Comparison of ENCODE assay signal across 1 cellular context in the genomic region with DNA sequence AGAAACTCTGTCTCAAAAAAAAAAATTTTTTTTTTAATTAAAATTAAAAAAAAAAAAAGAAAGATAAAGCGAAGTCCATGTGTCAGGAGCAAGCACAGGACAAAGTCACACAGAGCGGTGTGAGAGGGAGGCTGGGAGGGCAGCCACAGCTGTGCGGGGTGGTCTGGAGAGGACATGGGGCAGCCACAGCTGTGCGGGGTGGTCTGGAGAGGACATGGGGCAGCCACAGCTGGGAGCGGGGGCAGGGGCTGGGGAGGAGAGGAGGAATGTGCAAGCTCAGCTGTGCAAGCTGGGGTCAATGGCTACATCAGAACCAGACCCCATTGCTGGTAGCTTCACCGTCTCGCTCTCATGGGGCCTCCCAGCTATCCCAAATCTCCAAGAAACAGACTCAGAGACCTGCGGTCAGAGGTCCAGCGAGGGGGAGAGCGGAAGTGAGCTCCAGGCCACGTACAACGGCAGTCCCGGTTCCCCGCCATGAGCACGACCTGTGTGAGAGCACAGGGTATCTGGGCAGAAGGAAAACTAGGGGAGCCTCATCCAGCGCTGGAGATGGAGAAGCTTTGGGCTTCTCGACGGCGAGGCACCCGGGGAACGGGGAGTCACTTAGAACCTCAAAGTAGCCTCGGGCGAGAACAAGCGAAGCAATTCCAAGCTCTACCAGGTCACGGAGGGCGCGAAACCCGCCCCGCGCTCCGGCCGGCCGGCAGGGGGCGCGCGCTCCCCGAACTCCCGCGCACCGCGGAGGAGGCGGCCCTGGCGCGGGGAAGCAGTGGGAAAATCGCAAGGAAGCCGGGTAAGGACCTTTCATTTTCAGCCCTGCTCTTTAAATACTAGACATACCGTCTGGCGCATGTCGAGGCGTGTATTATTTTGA.
TF ChIP-seq lines count a peak whose summit lies in the region.

No MANE protein-coding gene starts in this region.

TF ChIP-seq in HepG2, 621 proteins besides CTCF, POLR2A, EP300 and RAD21:
- 0 out of 2 replicates have a peak, but pooled peaks have one; percentile 22 for TF ChIP-seq ZNF777 (CRISPR knock-in tag; IDR thresholded peaks at IDR 0.05)
- TF ChIP-seq GABPB1 (CRISPR knock-in tag; IDR thresholded peaks at IDR 0.05), result peak; percentile 64
- TF ChIP-seq GATAD1 (CRISPR knock-in tag; IDR thresholded peaks at IDR 0.05), result 0 out of 2 replicates have a peak, but pooled peaks have one; percentile 21
- TF ChIP-seq MYC (CRISPR knock-in tag; IDR thresholded peaks at IDR 0.05; ENCODE audit: borderline replicate concordance), result peak; percentile 26; the same call in 1 of the 2 replicates
- 0 out of 2 replicates have a peak, but pooled peaks have one; percentile 25 for TF ChIP-seq ETV5 (CRISPR knock-in tag; IDR thresholded peaks at IDR 0.05; ENCODE audit: borderline replicate concordance)
- peak; percentile 24; the same call in 1 of the 2 replicates for TF ChIP-seq ZFY (CRISPR knock-in tag; IDR thresholded peaks at IDR 0.05)
- TF ChIP-seq PHF8 (CRISPR knock-in tag; IDR thresholded peaks at IDR 0.05), result 0 out of 2 replicates have a peak, but pooled peaks have one; percentile 20
